Comparison of ENCODE assay signal across 8 cellular contexts in the genomic region with DNA sequence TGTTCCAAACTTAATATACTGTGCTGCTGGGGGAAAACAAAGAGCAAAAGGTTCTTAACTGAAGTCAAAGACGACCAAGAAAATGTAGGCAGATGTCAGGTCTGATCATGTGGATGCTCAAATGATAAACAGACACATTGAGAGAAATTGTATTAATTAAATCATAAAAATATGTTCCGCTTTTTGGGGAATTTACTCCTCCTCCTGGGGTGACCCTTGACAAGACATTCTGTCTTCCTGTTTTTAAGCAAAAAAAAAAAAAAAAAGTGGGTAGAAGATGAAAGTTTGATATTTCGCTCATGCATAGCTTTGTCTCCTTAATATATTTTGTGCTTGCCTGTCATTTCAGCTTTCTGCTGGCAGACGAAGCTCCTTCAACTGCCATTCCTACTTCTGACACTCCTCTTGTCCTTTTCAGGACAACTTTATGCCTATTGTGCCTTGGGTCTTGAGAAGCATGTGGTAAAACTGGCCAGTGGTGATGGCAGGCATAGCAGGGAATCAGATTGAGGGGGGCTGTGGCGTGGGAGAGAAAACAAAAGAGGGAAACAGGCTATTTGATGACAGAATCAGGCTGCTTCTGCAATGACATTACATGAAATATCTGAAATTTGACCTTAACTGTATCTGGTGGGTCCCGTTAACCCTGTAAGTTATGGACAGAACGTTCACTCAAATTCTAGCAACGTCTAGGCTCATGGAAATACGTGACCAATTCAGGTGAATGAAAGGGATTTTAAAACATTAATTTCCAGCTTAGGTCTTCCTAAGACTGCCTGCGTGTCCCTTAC. TPM values are rescaled to one million over a fixed set of nuclear protein-coding genes. Genes with fewer than 3 reads are reported as not detected.
DNase-seq lines count a peak whose midpoint lies in the region; ATAC-seq and TF ChIP-seq lines count a peak whose summit lies in the region.
"Not testable (repeated sequence)": the region's sequence is repeated elsewhere in the genome, so short reads cannot be mapped to it uniquely, and the experiment has no call there.

No MANE protein-coding gene starts in this region.

- H3K36me3 ChIP-seq in MM.1S (replicated peaks; ENCODE audit: insufficient read depth, low read length); esophagus squamous epithelium; mesenchymal stem cell (ENCODE audit: control insufficient read depth in 1 of 2, insufficient read depth in 2 of 2, low read depth in 1 of 2, low read length in 2 of 2); upper lobe of right lung: not testable (repeated sequence)

- not testable (repeated sequence) for H3K4me3 ChIP-seq in MM.1S (ENCODE audit: low read length)
- peak overlapping the region in 3 of 4 donors; percentile 55 to 96 (median 78) for H3K4me3 ChIP-seq in esophagus squamous epithelium
- peak overlapping the region in 1 of 2 experiments; percentile 70 for H3K4me3 ChIP-seq in mesenchymal stem cell (ENCODE audit: insufficient read depth in 1 of 2, low read depth in 1 of 2, low read length in 2 of 2)
- H3K4me3 ChIP-seq in upper lobe of right lung, result peak overlapping the region; percentile 52

- peaks cover 48% of the 10 kb centered on the region for H3K27me3 Mint-ChIP-seq in Calu3 (ENCODE audit: unreplicated experiment)
- not testable (repeated sequence) for H3K27me3 Mint-ChIP-seq in T-helper 2 cell treated with Interferon-gamma antibody and Interleukin-4, amounts not matched to agents 5 μg/mL and 100 μg/mL, for 36 hours (ENCODE audit: low read depth); activated naive CD8-positive, alpha-beta T cell treated with anti-CD3 and anti-CD28 coated beads for 36 hours

- not testable (repeated sequence) for H4K91ac ChIP-seq in mesenchymal stem cell (ENCODE audit: low read length)

- H3K4me1 ChIP-seq in MM.1S (ENCODE audit: low read length), result not testable (repeated sequence)
- H3K4me1 ChIP-seq in esophagus squamous epithelium, result peaks cover 8 to 29% (median 19%) of the 10 kb centered on the region in 3 donors
- peaks cover 13% of the 10 kb centered on the region for H3K4me1 ChIP-seq in mesenchymal stem cell (ENCODE audit: control insufficient read depth, insufficient read depth, low read depth, low read length)
- peaks cover 15% of the 10 kb centered on the region for H3K4me1 ChIP-seq in upper lobe of right lung

- H3K79me2 ChIP-seq in MM.1S (ENCODE audit: low read length), result not testable (repeated sequence)

- CTCF ChIA-PET in Calu3 (lab: Charles Lee), result interaction anchor here (0.6 to 1.7 kb wide), 3 partner anchors 61 to 216 kb away, joined by 3 to 4 read pairs (median 3); no protein-coding TSS in a partner anchor

- H2BK12ac ChIP-seq in mesenchymal stem cell (ENCODE audit: low read length in 2 of 2), result not testable (repeated sequence)

- TF ChIP-seq CTCF in Calu3 (IDR thresholded peaks at IDR 0.05; ENCODE audit: unreplicated experiment); MM.1S (IDR thresholded peaks at IDR 0.05; ENCODE audit: low read length); esophagus squamous epithelium (IDR thresholded peaks at IDR 0.05); upper lobe of right lung (IDR thresholded peaks at IDR 0.05): not testable (repeated sequence)

- H3K4ac ChIP-seq in mesenchymal stem cell (ENCODE audit: low read depth in 1 of 2, low read length in 2 of 2), result not testable (repeated sequence)

- not testable (repeated sequence) for H3F3A ChIP-seq in MM.1S (ENCODE audit: insufficient read depth, low read length)

- H3K9me2 ChIP-seq in MM.1S (replicated peaks; ENCODE audit: insufficient read depth, low read length), result not testable (repeated sequence)

- H3K9me3 ChIP-seq in MM.1S (replicated peaks; ENCODE audit: insufficient read depth, low read length); esophagus squamous epithelium; mesenchymal stem cell (ENCODE audit: control insufficient read depth, low read length); upper lobe of right lung: not testable (repeated sequence)

- not testable (repeated sequence) for H2BK120ac ChIP-seq in mesenchymal stem cell (ENCODE audit: low read depth, low read length)

- ATAC-seq in upper lobe of right lung, result not testable (repeated sequence)

- not testable (repeated sequence) for BruUV-seq in Calu3 (replicated peaks; lab: Mats Ljungman, UMichigan)

- peaks cover 19% of the 10 kb centered on the region for H3K36me3 Mint-ChIP-seq in Calu3 (ENCODE audit: insufficient read depth, unreplicated experiment)
- not testable (repeated sequence) for H3K36me3 Mint-ChIP-seq in T-helper 2 cell treated with Interferon-gamma antibody and Interleukin-4, amounts not matched to agents 5 μg/mL and 100 μg/mL, for 36 hours (ENCODE audit: low read depth); activated naive CD8-positive, alpha-beta T cell treated with anti-CD3 and anti-CD28 coated beads for 36 hours

- peak overlapping the region; percentile 89 for H3K4me3 Mint-ChIP-seq in Calu3 (ENCODE audit: low read depth, unreplicated experiment)
- peak overlapping the region; percentile 88 for H3K4me3 Mint-ChIP-seq in T-helper 2 cell treated with Interferon-gamma antibody and Interleukin-4, amounts not matched to agents 5 μg/mL and 100 μg/mL, for 36 hours
- peak overlapping the region; percentile 95 for H3K4me3 Mint-ChIP-seq in activated naive CD8-positive, alpha-beta T cell treated with anti-CD3 and anti-CD28 coated beads for 36 hours

- intact Hi-C loops in Calu3 (cut with micrococcal nuclease; ENCODE audit: unreplicated experiment); esophagus squamous epithelium (cut with DNase I); upper lobe of right lung (cut with DNase I): not testable (repeated sequence)

- H3K27me3 ChIP-seq in MM.1S (replicated peaks; ENCODE audit: insufficient read depth, low read length); upper lobe of right lung: not testable (repeated sequence)
- H3K27me3 ChIP-seq in esophagus squamous epithelium, result peaks cover 0 to 22% (median 0%) of the 10 kb centered on the region in 4 donors
- peaks cover 4 to 54% of the 10 kb centered on the region in 2 experiments for H3K27me3 ChIP-seq in mesenchymal stem cell (ENCODE audit: control insufficient read depth in 1 of 2, insufficient read depth in 1 of 2, low read length in 2 of 2)

- H2AK5ac ChIP-seq in mesenchymal stem cell (ENCODE audit: low read length, severe bottlenecking), result not testable (repeated sequence)

- not testable (repeated sequence) for H4K20me1 ChIP-seq in MM.1S (ENCODE audit: insufficient read depth, low read length)

- H2AFZ ChIP-seq in MM.1S (ENCODE audit: low read length), result 0 out of 2 replicates have a peak overlapping the region, but pooled peaks have one; percentile 89
- not testable (repeated sequence) for H2AFZ ChIP-seq in mesenchymal stem cell (ENCODE audit: low read depth, low read length)

- not testable (repeated sequence) for H2BK15ac ChIP-seq in mesenchymal stem cell (ENCODE audit: low read depth, poor library complexity, severe bottlenecking)

- not testable (repeated sequence) for TF ChIP-seq POLR2A in esophagus squamous epithelium (IDR thresholded peaks at IDR 0.05)

- H2BK5ac ChIP-seq in mesenchymal stem cell (ENCODE audit: low read depth, low read length, poor library complexity, severe bottlenecking), result not testable (repeated sequence)

- not testable (repeated sequence) for H4K8ac ChIP-seq in mesenchymal stem cell (ENCODE audit: low read length)

- H3K18ac ChIP-seq in mesenchymal stem cell (ENCODE audit: low read depth in 1 of 2, low read length in 2 of 2), result not testable (repeated sequence)

- not testable (repeated sequence) for H3K23ac ChIP-seq in mesenchymal stem cell (ENCODE audit: low read length in 2 of 2)

- H3K9me3 Mint-ChIP-seq in Calu3 (ENCODE audit: low read depth, unreplicated experiment); T-helper 2 cell treated with Interferon-gamma antibody and Interleukin-4, amounts not matched to agents 5 μg/mL and 100 μg/mL, for 36 hours; activated naive CD8-positive, alpha-beta T cell treated with anti-CD3 and anti-CD28 coated beads for 36 hours: not testable (repeated sequence)

- H3K27ac Mint-ChIP-seq in Calu3 (ENCODE audit: unreplicated experiment), result not testable (repeated sequence)
- H3K27ac Mint-ChIP-seq in T-helper 2 cell treated with Interferon-gamma antibody and Interleukin-4, amounts not matched to agents 5 μg/mL and 100 μg/mL, for 36 hours, result peak overlapping the region; percentile 62
- H3K27ac Mint-ChIP-seq in activated naive CD8-positive, alpha-beta T cell treated with anti-CD3 and anti-CD28 coated beads for 36 hours, result peak overlapping the region; percentile 98

- H3K4me2 ChIP-seq in MM.1S (ENCODE audit: low read depth, low read length), result peak overlapping the region; percentile 58; the same call in 1 of the 2 replicates
- not testable (repeated sequence) for H3K4me2 ChIP-seq in mesenchymal stem cell (ENCODE audit: low read length, poor library complexity, severe bottlenecking)

- peaks cover 24% of the 10 kb centered on the region for H3K4me1 Mint-ChIP-seq in Calu3 (ENCODE audit: low read depth, unreplicated experiment)
- H3K4me1 Mint-ChIP-seq in T-helper 2 cell treated with Interferon-gamma antibody and Interleukin-4, amounts not matched to agents 5 μg/mL and 100 μg/mL, for 36 hours (ENCODE audit: low read depth), result peaks cover 45% of the 10 kb centered on the region
- peaks cover 54% of the 10 kb centered on the region for H3K4me1 Mint-ChIP-seq in activated naive CD8-positive, alpha-beta T cell treated with anti-CD3 and anti-CD28 coated beads for 36 hours

- H3K27ac ChIP-seq in MM.1S (ENCODE audit: low read length); mesenchymal stem cell (ENCODE audit: low read length, poor library complexity, severe bottlenecking): not testable (repeated sequence)
- peak overlapping the region in 3 of 4 donors; percentile 68 to 85 (median 83) for H3K27ac ChIP-seq in esophagus squamous epithelium
- H3K27ac ChIP-seq in upper lobe of right lung, result peak overlapping the region; percentile 55

- not testable (repeated sequence) for H3K9ac ChIP-seq in MM.1S (ENCODE audit: low read length)
- H3K9ac ChIP-seq in mesenchymal stem cell (ENCODE audit: low read length), result peak overlapping the region; percentile 51

- 32 to 35% methylated on average over 10 of the region's 10 CpGs for WGBS in esophagus squamous epithelium, 2 donors
- 47% methylated on average over 8 of the region's 10 CpGs for WGBS in mesenchymal stem cell

- DNase-seq in Calu3; MM.1S; T-helper 2 cell treated with Interferon-gamma antibody and Interleukin-4, amounts not matched to agents 5 μg/mL and 100 μg/mL, for 36 hours (ENCODE audit: low spot score); activated naive CD8-positive, alpha-beta T cell treated with anti-CD3 and anti-CD28 coated beads for 36 hours; esophagus squamous epithelium (lab: John Stamatoyannopoulos, UW); upper lobe of right lung: not testable (repeated sequence)
- DNase-seq in mesenchymal stem cell (peak; percentile 11), retina (peak; percentile 21)

- not testable (repeated sequence) for H3K79me1 ChIP-seq in mesenchymal stem cell (replicated peaks; ENCODE audit: low read length, poor library complexity, severe bottlenecking)

- not testable (repeated sequence) for H3K14ac ChIP-seq in mesenchymal stem cell (ENCODE audit: low read length in 2 of 2)

RNA-seq across cellular contexts. Expression of a gene that starts 1.3 kb away (rescaled TPM):
- 10.1 and 12.0 TPM in 2 replicates for total RNA-seq in Calu3 (2022)
- 10 to 100 TPM; 27.6 to 29.4 TPM for total RNA-seq in activated naive CD8-positive, alpha-beta T cell treated with anti-CD3 and anti-CD28 coated beads for 36 hours
- 1 to 10 TPM in 3 of 4 donors, under 1 TPM in 1; 0.64 to 5.3 (median 2.8) TPM for total RNA-seq in esophagus squamous epithelium
- 1.1 TPM for polyA plus RNA-seq in mesenchymal stem cell (2013, experiment 1 of 2)
- polyA plus RNA-seq in mesenchymal stem cell (2013, experiment 2 of 2), result 1.0 TPM
- total RNA-seq in upper lobe of right lung, result 26.0 TPM
